ENCODE assay signal across 8 cellular contexts in genomic region chr10:67884842-67885680, GRCh38. TPM values are rescaled to one million over a fixed set of nuclear protein-coding genes. Genes with fewer than 3 reads are reported as not detected.
DNase-seq lines count a peak whose midpoint lies in the region; ATAC-seq and TF ChIP-seq lines count a peak whose summit lies in the region.

No MANE protein-coding gene starts in this region.

- CTCF ChIA-PET in OCI-LY7 (lab: Charles Lee; ENCODE audit: unreplicated experiment), result interaction anchor here (0.6 to 0.7 kb wide), 2 partner anchors 96 to 271 kb away, joined by 3 to 6 read pairs; no protein-coding TSS in a partner anchor

- peak overlapping the region; percentile 26; the same call in 1 of the 2 replicates for H2AFZ ChIP-seq in OCI-LY7 (ENCODE audit: low read length)

- peak; percentile 47 for ATAC-seq in GM21367 (IDR thresholded peaks at IDR 0.05; ENCODE audit: unreplicated experiment)

- peak; percentile 17 for DNase-seq in COLO829 (ENCODE audit: low spot score)
- DNase-seq in HT-29 (ENCODE audit: low spot score), result peak; percentile 66
- DNase-seq in OCI-LY7 (ENCODE audit: low spot score), result peak; percentile 87
- DNase-seq in activated T-cell treated with anti-CD3 and anti-CD28 coated beads for 4 hours, result peak; percentile 50
- peak; percentile 26 for DNase-seq in epithelial cell of prostate (ENCODE audit: low read depth, low spot score)
- peak; percentile 47 to 51 for DNase-seq in stimulated activated CD8-positive, alpha-beta memory T cell treated with anti-CD3 and anti-CD28 coated beads, Interleukin-2, amount 100 ng/mL, for 1 hour (ENCODE audit: low read depth in 2 of 2)

- peaks cover 49% of the 10 kb centered on the region for H3K79me2 ChIP-seq in OCI-LY7 (ENCODE audit: insufficient read depth, low read depth, low read length)

- no peaks in the 10 kb centered on the region for H3K9me3 ChIP-seq in OCI-LY7 (ENCODE audit: low read length)
- no peaks in the 10 kb centered on the region for H3K9me3 ChIP-seq in mononuclear cell (ENCODE audit: low read depth, low read length)

- H3K9me2 ChIP-seq in OCI-LY7 (ENCODE audit: insufficient read depth, low read length), result no peaks in the 10 kb centered on the region

- peak overlapping the region; percentile 72 for H3K4me2 ChIP-seq in OCI-LY7 (ENCODE audit: low read length)

- 0 out of 2 replicates have a peak, but pooled peaks have one; percentile 7 for TF ChIP-seq CTCF in OCI-LY7 (conservative IDR thresholded peaks at IDR 0.05; ENCODE audit: low read length)

- intact Hi-C loops in OCI-LY7 (cut with micrococcal nuclease; ENCODE audit: unreplicated experiment), result loop anchor here (1.0 to 10.0 kb wide), 5 partner anchors 30 to 447 kb away; partner anchors contain the start of genes HERC4, HNRNPH3 and PBLD

- POLR2A ChIA-PET in OCI-LY7 (lab: Charles Lee), result interaction anchor here (0.6 to 2.0 kb wide), 22 partner anchors 11 to 1974 kb away, joined by 3 to 16 read pairs (median 4); partner anchors contain the start of genes HNRNPH3 and PBLD

- H3K4me1 ChIP-seq in OCI-LY7 (ENCODE audit: insufficient read depth, low read length, poor library complexity, severe bottlenecking) (peaks cover 17% of the 10 kb centered on the region), mononuclear cell (ENCODE audit: insufficient read depth, low read length) (peaks cover 33% of the 10 kb centered on the region)

- BruUV-seq in OCI-LY7 (replicated peaks; lab: Mats Ljungman, UMichigan), result no TSS peak

- peaks cover 14% of the 10 kb centered on the region; the same call in 1 of the 2 replicates for H4K20me1 ChIP-seq in OCI-LY7 (ENCODE audit: insufficient read depth, low read length)

- no peaks in the 10 kb centered on the region for H3K27me3 ChIP-seq in mononuclear cell (ENCODE audit: insufficient read depth, low read length)

- H3K36me3 ChIP-seq in OCI-LY7 (ENCODE audit: insufficient read depth, low read length), result peaks cover 34% of the 10 kb centered on the region

- H3K27ac ChIP-seq in OCI-LY7 (ENCODE audit: low read depth, low read length, poor library complexity, severe bottlenecking) (peak overlapping the region; percentile 75), epithelial cell of prostate (peak overlapping the region; percentile 88)

- peak overlapping the region; percentile 78 for H3K4me3 ChIP-seq in OCI-LY7 (ENCODE audit: low read depth, low read length, poor library complexity, severe bottlenecking)
- peak overlapping the region; percentile 89 for H3K4me3 ChIP-seq in mononuclear cell (ENCODE audit: low read length)

RNA-seq across cellular contexts. Expression of gene SIRT1, which starts 0.6 kb away (rescaled TPM):
- 3.6 and 5.4 TPM in 2 replicates for total RNA-seq in HT-29 (2014; rRNA removed; shearing (Covaris generic))
- 18.0 and 20.4 TPM in 2 replicates for total RNA-seq in OCI-LY7 (2014; rRNA removed; shearing (Covaris generic))
- total RNA-seq in OCI-LY7 (2022), result 35.8 and 39.2 TPM in 2 replicates
- 40.0 TPM for total RNA-seq in mononuclear cell

RNA-seq across cellular contexts. Expression of gene DNAJC12, which starts 47.1 kb away (rescaled TPM):
- total RNA-seq in HT-29 (2014; rRNA removed; shearing (Covaris generic)), result 2.8 and 3.4 TPM in 2 replicates
- 12.8 and 13.0 TPM in 2 replicates for total RNA-seq in OCI-LY7 (2014; rRNA removed; shearing (Covaris generic))
- total RNA-seq in OCI-LY7 (2022) (18.9 and 19.4 TPM in 2 replicates), mononuclear cell (not detected)

Comparison
In these comparisons a context has a peak if more than half of its experiments do, and no peak if none do; other contexts are left out.
1. Peak in every context shown above with its lines: DNase-seq, ATAC-seq, H3K4me3 ChIP-seq and H3K27ac ChIP-seq.
2. DNase-seq: peak in every context shown above with its lines; median percentile 87 in OCI-LY7; 66 in HT-29; 50 in activated T-cell treated with anti-CD3 and anti-CD28 coated beads for 4 hours; 49 in stimulated activated CD8-positive, alpha-beta memory T cell treated with anti-CD3 and anti-CD28 coated beads, Interleukin-2, amount 100 ng/mL, for 1 hour; 26 in epithelial cell of prostate; 17 in COLO829.